1 cellular context compared by ENCODE assay signal in genomic region chr9:34522971-34523797, GRCh38.
TF ChIP-seq lines count a peak whose summit lies in the region.

Gene ENHO (minus strand): TSS chr9:34522990. CDS start chr9:34521695, 1,295 bp downstream.

TF ChIP-seq in HepG2, 621 proteins besides CTCF, POLR2A, EP300 and RAD21 (continued from another document and continues in another):
- TF ChIP-seq, protein P1, sequence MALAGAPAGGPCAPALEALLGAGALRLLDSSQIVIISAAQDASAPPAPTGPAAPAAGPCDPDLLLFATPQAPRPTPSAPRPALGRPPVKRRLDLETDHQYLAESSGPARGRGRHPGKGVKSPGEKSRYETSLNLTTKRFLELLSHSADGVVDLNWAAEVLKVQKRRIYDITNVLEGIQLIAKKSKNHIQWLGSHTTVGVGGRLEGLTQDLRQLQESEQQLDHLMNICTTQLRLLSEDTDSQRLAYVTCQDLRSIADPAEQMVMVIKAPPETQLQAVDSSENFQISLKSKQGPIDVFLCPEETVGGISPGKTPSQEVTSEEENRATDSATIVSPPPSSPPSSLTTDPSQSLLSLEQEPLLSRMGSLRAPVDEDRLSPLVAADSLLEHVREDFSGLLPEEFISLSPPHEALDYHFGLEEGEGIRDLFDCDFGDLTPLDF (CRISPR knock-in tag; IDR thresholded peaks at IDR 0.05), result no peak
- 0 out of 2 replicates have a peak, but pooled peaks have one; percentile 52 for TF ChIP-seq ZNF691 (CRISPR knock-in tag; IDR thresholded peaks at IDR 0.05; ENCODE audit: borderline replicate concordance, low read depth)
- TF ChIP-seq THAP11 (CRISPR knock-in tag; IDR thresholded peaks at IDR 0.05), result peak; percentile 31; the same call in 1 of the 2 replicates
- peak; percentile 45; the same call in 1 of the 2 replicates for TF ChIP-seq IRF9 (CRISPR knock-in tag; IDR thresholded peaks at IDR 0.05; ENCODE audit: borderline replicate concordance)
- peak; percentile 85 for TF ChIP-seq RNF2 (conservative IDR thresholded peaks at IDR 0.05; ENCODE audit: low read depth)
- peak; percentile 25; the same call in 1 of the 2 replicates for TF ChIP-seq ZNF331 (CRISPR knock-in tag; IDR thresholded peaks at IDR 0.05)
- TF ChIP-seq, protein P2, sequence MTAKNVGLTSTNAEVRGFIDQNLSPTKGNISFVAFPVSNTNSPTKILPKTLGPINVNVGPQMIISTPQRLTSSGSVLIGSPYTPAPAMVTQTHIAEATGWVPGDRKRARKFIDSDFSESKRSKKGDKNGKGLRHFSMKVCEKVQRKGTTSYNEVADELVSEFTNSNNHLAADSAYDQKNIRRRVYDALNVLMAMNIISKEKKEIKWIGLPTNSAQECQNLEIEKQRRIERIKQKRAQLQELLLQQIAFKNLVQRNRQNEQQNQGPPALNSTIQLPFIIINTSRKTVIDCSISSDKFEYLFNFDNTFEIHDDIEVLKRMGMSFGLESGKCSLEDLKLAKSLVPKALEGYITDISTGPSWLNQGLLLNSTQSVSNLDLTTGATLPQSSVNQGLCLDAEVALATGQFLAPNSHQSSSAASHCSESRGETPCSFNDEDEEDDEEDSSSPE (CRISPR knock-in tag; IDR thresholded peaks at IDR 0.05), result peak; percentile 67
- TF ChIP-seq NBN (conservative IDR thresholded peaks at IDR 0.05), result no peak
- TF ChIP-seq ZMAT3 (CRISPR knock-in tag; conservative IDR thresholded peaks at IDR 0.05), result 0 out of 2 replicates have a peak, but pooled peaks have one; percentile 44
- TF ChIP-seq ARNT2 (CRISPR knock-in tag; IDR thresholded peaks at IDR 0.05; ENCODE audit: low read depth), result peak; percentile 79
- no peak; the same call in 1 of the 2 replicates for TF ChIP-seq ZNF574 (CRISPR knock-in tag; IDR thresholded peaks at IDR 0.05)
- TF ChIP-seq YY1 (IDR thresholded peaks at IDR 0.05; ENCODE audit: insufficient read depth, insufficient replicate concordance, low read depth, low read length), result peak; percentile 36
- TF ChIP-seq ZNF761 (CRISPR knock-in tag; conservative IDR thresholded peaks at IDR 0.05), result 0 out of 2 replicates have a peak, but pooled peaks have one; percentile 41
- TF ChIP-seq HNRNPLL (IDR thresholded peaks at IDR 0.05; ENCODE audit: low read depth, low read length, poor library complexity, severe bottlenecking), result peak; percentile 58
- peak; percentile 74 for TF ChIP-seq NFYB (CRISPR knock-in tag; IDR thresholded peaks at IDR 0.05)
- TF ChIP-seq BCL6 (CRISPR knock-in tag; IDR thresholded peaks at IDR 0.05), result peak; percentile 84
- no peak for TF ChIP-seq SP1 (IDR thresholded peaks at IDR 0.05)
- TF ChIP-seq SP1 (CRISPR knock-in tag; IDR thresholded peaks at IDR 0.05), result peak; percentile 40; the same call in 1 of the 2 replicates
- 0 out of 2 replicates have a peak, but pooled peaks have one; percentile 29 for TF ChIP-seq ZNF598 (CRISPR knock-in tag; IDR thresholded peaks at IDR 0.05; ENCODE audit: borderline replicate concordance)
- TF ChIP-seq ZNF253 (CRISPR knock-in tag; IDR thresholded peaks at IDR 0.05; ENCODE audit: borderline replicate concordance), result peak; percentile 37; the same call in 1 of the 2 replicates
- TF ChIP-seq ZNF704 (CRISPR knock-in tag; IDR thresholded peaks at IDR 0.05; ENCODE audit: borderline replicate concordance), result no peak
- TF ChIP-seq PRMT3 (CRISPR knock-in tag; IDR thresholded peaks at IDR 0.05; ENCODE audit: borderline replicate concordance, low read depth), result no peak
- TF ChIP-seq CENPT (CRISPR knock-in tag; IDR thresholded peaks at IDR 0.05; ENCODE audit: low read depth), result no peak
- peak; percentile 66 for TF ChIP-seq CCDC6 (CRISPR knock-in tag; IDR thresholded peaks at IDR 0.05)
- TF ChIP-seq ZNF441 (CRISPR knock-in tag; IDR thresholded peaks at IDR 0.05; ENCODE audit: borderline replicate concordance), result peak; percentile 53; the same call in 1 of the 2 replicates
- TF ChIP-seq SAFB2 (CRISPR knock-in tag; IDR thresholded peaks at IDR 0.05; ENCODE audit: borderline replicate concordance, low read depth), result peak; percentile 61; the same call in 1 of the 2 replicates
- TF ChIP-seq RBM39 (IDR thresholded peaks at IDR 0.05; ENCODE audit: low read depth, low read length, poor library complexity, severe bottlenecking), result no peak
- TF ChIP-seq ZFX (CRISPR knock-in tag; IDR thresholded peaks at IDR 0.05; ENCODE audit: low read depth), result peak; percentile 44; the same call in 1 of the 2 replicates
- peak; percentile 75 for TF ChIP-seq ATF7-NPFF (CRISPR knock-in tag; IDR thresholded peaks at IDR 0.05; ENCODE audit: low read depth)
- 0 out of 2 replicates have a peak, but pooled peaks have one; percentile 37 for TF ChIP-seq TBX2 (CRISPR knock-in tag; IDR thresholded peaks at IDR 0.05; ENCODE audit: borderline replicate concordance)
- no peak for TF ChIP-seq CERS6 (CRISPR knock-in tag; IDR thresholded peaks at IDR 0.05)
- peak; percentile 49; the same call in 1 of the 2 replicates for TF ChIP-seq ERF (CRISPR knock-in tag; IDR thresholded peaks at IDR 0.05)
- no peak for TF ChIP-seq ZBTB21 (CRISPR knock-in tag; IDR thresholded peaks at IDR 0.05)
- TF ChIP-seq UBTF (CRISPR knock-in tag; IDR thresholded peaks at IDR 0.05), result peak; percentile 84; the same call in 1 of the 2 replicates
- TF ChIP-seq PATZ1 (CRISPR knock-in tag; IDR thresholded peaks at IDR 0.05), result peak; percentile 10; the same call in 1 of the 2 replicates
- TF ChIP-seq ZNF784 (CRISPR knock-in tag; IDR thresholded peaks at IDR 0.05; ENCODE audit: borderline replicate concordance), result peak; percentile 21; the same call in 1 of the 2 replicates
- TF ChIP-seq, protein P3, sequence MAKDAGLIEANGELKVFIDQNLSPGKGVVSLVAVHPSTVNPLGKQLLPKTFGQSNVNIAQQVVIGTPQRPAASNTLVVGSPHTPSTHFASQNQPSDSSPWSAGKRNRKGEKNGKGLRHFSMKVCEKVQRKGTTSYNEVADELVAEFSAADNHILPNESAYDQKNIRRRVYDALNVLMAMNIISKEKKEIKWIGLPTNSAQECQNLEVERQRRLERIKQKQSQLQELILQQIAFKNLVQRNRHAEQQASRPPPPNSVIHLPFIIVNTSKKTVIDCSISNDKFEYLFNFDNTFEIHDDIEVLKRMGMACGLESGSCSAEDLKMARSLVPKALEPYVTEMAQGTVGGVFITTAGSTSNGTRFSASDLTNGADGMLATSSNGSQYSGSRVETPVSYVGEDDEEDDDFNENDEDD (CRISPR knock-in tag; IDR thresholded peaks at IDR 0.05; ENCODE audit: borderline replicate concordance), result peak; percentile 56; the same call in 1 of the 2 replicates
